ENCODE assay signal across 11 cellular contexts in the genomic region with DNA sequence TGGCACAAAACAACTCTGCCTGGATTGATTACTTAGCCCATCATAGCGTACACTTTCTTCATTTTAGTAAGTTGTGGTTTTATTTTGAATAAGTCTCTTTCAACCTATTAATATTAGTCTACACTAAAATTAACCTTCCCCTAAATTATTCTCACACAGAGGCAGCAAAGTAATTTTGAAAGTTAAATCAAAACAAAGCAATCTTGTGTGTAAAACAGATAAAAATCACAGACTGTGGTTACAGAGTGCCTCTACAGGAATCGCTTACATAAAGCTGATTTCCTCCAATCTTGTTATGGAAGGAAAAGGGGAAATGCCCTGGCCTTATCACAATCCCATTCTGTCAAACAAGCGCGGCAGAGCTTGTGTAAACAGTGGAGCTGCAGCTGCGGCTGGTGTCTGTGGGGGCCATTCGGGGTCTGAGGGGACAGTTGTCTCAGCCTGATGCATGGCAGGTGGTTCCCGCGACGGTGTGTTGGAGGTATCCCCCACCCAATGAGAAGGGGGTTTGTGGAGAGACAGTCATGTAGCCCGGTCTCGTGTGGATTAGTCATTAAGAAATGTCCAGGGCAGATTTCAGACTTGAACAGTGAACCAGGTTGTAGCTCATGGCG. TPM values are rescaled to one million over a fixed set of nuclear protein-coding genes. Genes with fewer than 3 reads are reported as not detected.
DNase-seq lines count a peak whose midpoint lies in the region; ATAC-seq and TF ChIP-seq lines count a peak whose summit lies in the region.
"Had no signal": no experiment of that assay in that cellular context is flagged by ENCODE, and none has a peak within 500 bp of the region (broad histone marks: within the 10 kb centered on the region; RNA-seq: fewer than 3 reads in every experiment).

No MANE protein-coding gene starts in this region.

- no peaks in the 10 kb centered on the region for H3K27me3 ChIP-seq in hepatocyte

- no peak overlapping the region for H3K4me3 ChIP-seq in hepatocyte

- H3K4me1 Mint-ChIP-seq in activated CD4-positive, alpha-beta T cell treated with anti-CD3 and anti-CD28 coated beads for 36 hours = peaks cover 35% of the 10 kb centered on the region
- peaks cover 27% of the 10 kb centered on the region for H3K4me1 Mint-ChIP-seq in T-helper 17 cell
- peaks cover 42% of the 10 kb centered on the region for H3K4me1 Mint-ChIP-seq in stimulated activated effector memory CD8-positive, alpha-beta T cell treated with anti-CD3 and anti-CD28 coated beads, Interleukin-12 subunit alpha, Interleukin-12 subunit beta, amount 100 ng/mL, for 72 hours

- WGBS in hepatocyte (ENCODE audit: low lambda C conversion rate, missing lambda C conversion rate) = 44% methylated on average over 12 of the region's 12 CpGs

- H3K79me2 ChIP-seq in hepatocyte = peaks cover 39% of the 10 kb centered on the region

- no peak overlapping the region for H3K27ac Mint-ChIP-seq in activated CD4-positive, alpha-beta T cell treated with anti-CD3 and anti-CD28 coated beads for 36 hours
- H3K27ac Mint-ChIP-seq in T-helper 17 cell = peak overlapping the region; percentile 19
- H3K27ac Mint-ChIP-seq in stimulated activated effector memory CD8-positive, alpha-beta T cell treated with anti-CD3 and anti-CD28 coated beads, Interleukin-12 subunit alpha, Interleukin-12 subunit beta, amount 100 ng/mL, for 72 hours = no peak overlapping the region

- H3K9me2 ChIP-seq in hepatocyte (replicated peaks; ENCODE audit: insufficient read depth) = no peaks in the 10 kb centered on the region

- peak overlapping the region; percentile 46 for H3K4me2 ChIP-seq in hepatocyte
- H3K4me2 ChIP-seq: KMS-11 had no signal

- POLR2A ChIA-PET in activated CD4-positive, alpha-beta T cell treated with anti-CD3 and anti-CD28 coated beads for 36 hours (lab: Charles Lee) = interaction anchor here (1.1 kb wide), 1 partner anchor 72 kb away, joined by 3 read pairs; no protein-coding TSS in a partner anchor

- no peak for TF ChIP-seq CTCF in hepatocyte (IDR thresholded peaks at IDR 0.05; ENCODE audit: poor library complexity)

- H3K9me3 ChIP-seq in T-helper 17 cell (ENCODE audit: control insufficient read depth, low read length, poor library complexity, severe bottlenecking) (no peaks in the 10 kb centered on the region), hepatocyte (ENCODE audit: low read depth) (no peaks in the 10 kb centered on the region)

- ATAC-seq in activated CD4-positive, alpha-beta T cell treated with anti-CD3 and anti-CD28 coated beads for 36 hours = peak; percentile 53
- ATAC-seq in T-helper 17 cell (peak; percentile 75), GM21515 (IDR thresholded peaks at IDR 0.05; ENCODE audit: unreplicated experiment) (no peak)
- ATAC-seq in stimulated activated effector memory CD8-positive, alpha-beta T cell treated with anti-CD3 and anti-CD28 coated beads, Interleukin-12 subunit alpha, Interleukin-12 subunit beta, amount 100 ng/mL, for 72 hours = peak; percentile 67

- intact Hi-C loops in activated CD4-positive, alpha-beta T cell treated with anti-CD3 and anti-CD28 coated beads for 36 hours (cut with DNase I, micrococcal nuclease) = no loop called here

- peak; percentile 26 for DNase-seq in activated CD4-positive, alpha-beta T cell treated with anti-CD3 and anti-CD28 coated beads for 36 hours
- DNase-seq in activated CD4-positive, alpha-beta T cell treated with anti-CD3 and anti-CD28 coated beads, Interleukin-2, amount 50 U/mL, for 48 hours = no peak
- DNase-seq in T-helper 17 cell (no peak), hepatocyte (ENCODE audit: low spot score) (peak; percentile 55), NCI-H1694 (lab: John Stamatoyannopoulos, UW) (no peak), NCI-H446 (lab: John Stamatoyannopoulos, UW) (no peak)
- DNase-seq in stimulated activated effector memory CD8-positive, alpha-beta T cell treated with anti-CD3 and anti-CD28 coated beads, Interleukin-12 subunit alpha, Interleukin-12 subunit beta, amount 100 ng/mL, for 72 hours (ENCODE audit: low spot score in 2 of 2) = no peak
- DNase-seq: erythroblast, GDM1 had no signal

- H3K27ac ChIP-seq in hepatocyte = peak overlapping the region; percentile 47
- H3K27ac ChIP-seq: KMS-11 had no signal

- no peaks in the 10 kb centered on the region for H3K9me3 Mint-ChIP-seq in activated CD4-positive, alpha-beta T cell treated with anti-CD3 and anti-CD28 coated beads for 36 hours (ENCODE audit: low read depth)
- no peaks in the 10 kb centered on the region for H3K9me3 Mint-ChIP-seq in stimulated activated effector memory CD8-positive, alpha-beta T cell treated with anti-CD3 and anti-CD28 coated beads, Interleukin-12 subunit alpha, Interleukin-12 subunit beta, amount 100 ng/mL, for 72 hours

- H3K27me3 Mint-ChIP-seq in activated CD4-positive, alpha-beta T cell treated with anti-CD3 and anti-CD28 coated beads for 36 hours = no peaks in the 10 kb centered on the region
- H3K27me3 Mint-ChIP-seq in T-helper 17 cell = no peaks in the 10 kb centered on the region

- H3K4me3 Mint-ChIP-seq in activated CD4-positive, alpha-beta T cell treated with anti-CD3 and anti-CD28 coated beads for 36 hours = no peak overlapping the region
- H3K4me3 Mint-ChIP-seq in T-helper 17 cell = no peak overlapping the region
- H3K4me3 Mint-ChIP-seq in stimulated activated effector memory CD8-positive, alpha-beta T cell treated with anti-CD3 and anti-CD28 coated beads, Interleukin-12 subunit alpha, Interleukin-12 subunit beta, amount 100 ng/mL, for 72 hours = no peak overlapping the region

- peaks cover 43% of the 10 kb centered on the region for H4K20me1 ChIP-seq in hepatocyte (ENCODE audit: insufficient read depth, poor library complexity, severe bottlenecking)

- no peaks in the 10 kb centered on the region for H3K36me3 ChIP-seq in hepatocyte (replicated peaks; ENCODE audit: insufficient read depth, low read depth)

- H2AFZ ChIP-seq in hepatocyte = no peak overlapping the region

- CTCF ChIA-PET in activated CD4-positive, alpha-beta T cell treated with anti-CD3 and anti-CD28 coated beads for 36 hours (lab: Charles Lee) = interaction anchor here (0.7 to 1.0 kb wide), 2 partner anchors 20 to 515 kb away, joined by 3 read pairs; no protein-coding TSS in a partner anchor

- H3K36me3 Mint-ChIP-seq in activated CD4-positive, alpha-beta T cell treated with anti-CD3 and anti-CD28 coated beads for 36 hours (ENCODE audit: low read depth) = peaks cover 71% of the 10 kb centered on the region
- peaks cover 4% of the 10 kb centered on the region for H3K36me3 Mint-ChIP-seq in T-helper 17 cell (ENCODE audit: low read depth)
- peaks cover 83% of the 10 kb centered on the region for H3K36me3 Mint-ChIP-seq in stimulated activated effector memory CD8-positive, alpha-beta T cell treated with anti-CD3 and anti-CD28 coated beads, Interleukin-12 subunit alpha, Interleukin-12 subunit beta, amount 100 ng/mL, for 72 hours

- H3K4me1 ChIP-seq in hepatocyte (ENCODE audit: insufficient read depth) = peaks cover 29% of the 10 kb centered on the region

RNA-seq across cellular contexts. Expression of a gene that starts 42.1 kb away (rescaled TPM):
- total RNA-seq in activated CD4-positive, alpha-beta T cell treated with anti-CD3 and anti-CD28 coated beads for 36 hours = 10 to 100 TPM; 18.2 to 28.6 TPM
- total RNA-seq in T-helper 17 cell = 10 to 100 TPM; 29.5 to 47.2 TPM
- 25.3 and 26.5 TPM in 2 replicates for total RNA-seq in hepatocyte
- polyA plus RNA-seq in hepatocyte = 12.3 and 13.0 TPM in 2 replicates

Comparison
In these comparisons a context has a peak if more than half of its experiments do, and no peak if none do; other contexts are left out.
1. DNase-seq: peak in activated CD4-positive, alpha-beta T cell treated with anti-CD3 and anti-CD28 coated beads for 36 hours (single experiment) and hepatocyte (single experiment); none in activated CD4-positive, alpha-beta T cell treated with anti-CD3 and anti-CD28 coated beads, Interleukin-2, amount 50 U/mL, for 48 hours (0 of 2), T-helper 17 cell (0 of 3), stimulated activated effector memory CD8-positive, alpha-beta T cell treated with anti-CD3 and anti-CD28 coated beads, Interleukin-12 subunit alpha, Interleukin-12 subunit beta, amount 100 ng/mL, for 72 hours (0 of 2), NCI-H1694 (single experiment) and NCI-H446 (0 of 2).